17 cellular contexts compared by ENCODE assay signal in the genomic region with DNA sequence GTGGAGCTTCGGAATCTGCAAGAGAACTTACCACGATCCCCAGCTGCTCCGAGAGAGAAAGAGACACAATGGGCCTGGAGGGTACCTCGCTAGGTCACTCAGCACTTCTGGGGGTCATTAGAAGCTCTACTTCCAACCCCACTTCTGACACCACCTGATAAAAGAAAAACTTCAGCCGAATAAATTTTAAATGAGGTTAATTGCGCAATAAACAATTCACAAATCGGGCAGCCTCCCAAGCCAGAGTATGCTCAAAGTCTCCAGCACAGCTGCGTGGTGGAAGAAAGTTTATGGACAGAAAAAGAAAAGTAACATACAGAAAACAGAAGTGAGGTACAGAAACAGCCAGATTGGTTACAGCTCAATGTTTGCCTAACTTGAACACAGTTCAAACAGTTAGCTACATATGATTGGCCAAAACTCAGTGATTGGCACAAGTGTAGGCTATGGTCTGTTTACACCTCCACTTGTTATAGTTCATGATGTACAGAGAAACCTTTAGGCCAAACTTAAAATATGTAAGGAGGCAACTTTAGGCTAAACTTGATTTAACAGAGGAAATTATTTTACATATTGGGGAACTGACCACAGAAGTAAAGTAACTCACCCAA. TPM values are rescaled to one million over a fixed set of nuclear protein-coding genes. Genes with fewer than 3 reads are reported as not detected.
DNase-seq lines count a peak whose midpoint lies in the region; ATAC-seq, FAIRE-seq and TF ChIP-seq lines count a peak whose summit lies in the region.
"Had no signal": no experiment of that assay in that cellular context is flagged by ENCODE, and none has a peak within 500 bp of the region (broad histone marks: within the 10 kb centered on the region; RNA-seq: fewer than 3 reads in every experiment).

No MANE protein-coding gene starts in this region.

- no peaks in the 10 kb centered on the region for H3K36me3 Mint-ChIP-seq in activated CD4-positive, alpha-beta T cell treated with anti-CD3 and anti-CD28 coated beads for 36 hours (ENCODE audit: low read depth)

- H3K4me1 ChIP-seq in HCT116 (ENCODE audit: control insufficient read depth in 1 of 2, insufficient read depth in 2 of 2, low read length in 2 of 2) = no peaks in the 10 kb centered on the region
- peaks cover 8% of the 10 kb centered on the region for H3K4me1 ChIP-seq in GM12878 (ENCODE audit: control insufficient read depth, insufficient read depth, low read length)

- H3K4me3 Mint-ChIP-seq in activated CD4-positive, alpha-beta T cell treated with anti-CD3 and anti-CD28 coated beads for 36 hours = no peak overlapping the region
- H3K4me3 Mint-ChIP-seq: B cell; CD4-positive, alpha-beta T cell; H9 had no signal

- H3K4me2 ChIP-seq in HCT116 (ENCODE audit: low read length) = no peak overlapping the region
- no peak overlapping the region for H3K4me2 ChIP-seq in GM12878 (ENCODE audit: control insufficient read depth, insufficient read depth)

- H3K79me2 ChIP-seq in HCT116 (ENCODE audit: insufficient read depth, low read length) = no peaks in the 10 kb centered on the region
- H3K79me2 ChIP-seq in GM12878 (ENCODE audit: control insufficient read depth, insufficient read depth, low read length) = no peaks in the 10 kb centered on the region

- no peaks in the 10 kb centered on the region for H3K27me3 ChIP-seq in HCT116 (ENCODE audit: insufficient read depth, low read length)
- H3K27me3 ChIP-seq in GM12878 (replicated peaks in 1 of 2; ENCODE audit: control insufficient read depth in 2 of 2, insufficient read depth in 2 of 2, low read length in 1 of 2) = no peaks in the 10 kb centered on the region

- H3K27ac ChIP-seq in HCT116 (ENCODE audit: low read depth, low read length) (no peak overlapping the region), GM12878 (ENCODE audit: control insufficient read depth, insufficient read depth) (no peak overlapping the region), RWPE1 (no peak overlapping the region)
- H3K27ac ChIP-seq: GM23248, HL-60 had no signal

- H3K27me3 Mint-ChIP-seq in activated CD4-positive, alpha-beta T cell treated with anti-CD3 and anti-CD28 coated beads for 36 hours = peaks cover 23% of the 10 kb centered on the region

- no peak for FAIRE-seq in GM12878 (lab: Jason Lieb, UNC)
- FAIRE-seq: A204.1, GM18507 had no signal

- TF ChIP-seq CTCF in HCT116 (IDR thresholded peaks at IDR 0.05 in 2 of 3, conservative IDR thresholded peaks at IDR 0.05 in 1 of 3; ENCODE audit: borderline replicate concordance in 1 of 3, insufficient read depth in 1 of 3, low read depth in 2 of 3, low read length in 2 of 3) (no peak), GM12878 (IDR thresholded peaks at IDR 0.05 in 2 of 3, conservative IDR thresholded peaks at IDR 0.05 in 1 of 3; ENCODE audit: control insufficient read depth in 2 of 3, extremely low read depth in 1 of 3, insufficient read depth in 1 of 3, low read depth in 3 of 3, low read length in 3 of 3) (no peak), RWPE1 (conservative IDR thresholded peaks at IDR 0.05; ENCODE audit: low read depth) (no peak)

- POLR2A ChIA-PET in HCT116 (lab: Charles Lee) = no interaction called here
- POLR2A ChIA-PET in GM12878 (lab: Charles Lee) = interaction anchor here (0.8 to 1.3 kb wide), 5 partner anchors 9 to 60 kb away, joined by 3 to 4 read pairs (median 3); no protein-coding TSS in a partner anchor
- POLR2A ChIA-PET in RWPE1 (lab: Yijun Ruan, JAX; ENCODE audit: low non-redundant PET) = no interaction called here
- POLR2A ChIA-PET in activated CD4-positive, alpha-beta T cell treated with anti-CD3 and anti-CD28 coated beads for 36 hours (lab: Charles Lee) = interaction anchor here (0.8 kb wide), 1 partner anchor 51 kb away, joined by 4 read pairs; no protein-coding TSS in a partner anchor

- 96% methylated on average over 8 of the region's 8 CpGs for WGBS in GM12878 (ENCODE audit: insufficient coverage, insufficient replicate concordance, low lambda C conversion rate, missing lambda C conversion rate)

- ATAC-seq in HCT116 (no peak), GM12878 (no peak)
- no peak for ATAC-seq in activated CD4-positive, alpha-beta T cell treated with anti-CD3 and anti-CD28 coated beads for 36 hours

- H2AFZ ChIP-seq in HCT116 (ENCODE audit: low read depth, low read length, poor library complexity, severe bottlenecking) (no peak overlapping the region), GM12878 (ENCODE audit: control insufficient read depth, low read depth, low read length) (peak overlapping the region; percentile 35)
- H2AFZ ChIP-seq: GM23248 had no signal

- no peaks in the 10 kb centered on the region for H3K9me3 ChIP-seq in HCT116 (ENCODE audit: control insufficient read depth in 1 of 2, insufficient read depth in 1 of 2, low read depth in 1 of 2, low read length in 2 of 2)
- H3K9me3 ChIP-seq in GM12878 (replicated peaks; ENCODE audit: control insufficient read depth, insufficient read depth, low read length) = no peaks in the 10 kb centered on the region

- no peak for TF ChIP-seq EP300 in Ishikawa (IDR thresholded peaks at IDR 0.05; ENCODE audit: borderline replicate concordance)
- no peak for TF ChIP-seq EP300 in GM12878 (IDR thresholded peaks at IDR 0.05; ENCODE audit: borderline replicate concordance in 1 of 2, control insufficient read depth in 1 of 2, low read depth in 2 of 2, low read length in 2 of 2)

- SMC1A ChIA-PET in GM12878 (lab: Charles Lee; ENCODE audit: uncharacterized antibody, unreplicated experiment) = interaction anchor here (0.7 to 3.9 kb wide), 4 partner anchors 12 to 121 kb away, joined by 3 to 29 read pairs (median 4); no protein-coding TSS in a partner anchor

- H3K4me1 Mint-ChIP-seq in activated CD4-positive, alpha-beta T cell treated with anti-CD3 and anti-CD28 coated beads for 36 hours = no peaks in the 10 kb centered on the region

- CTCF ChIA-PET in HCT116 (lab: Charles Lee) = no interaction called here
- CTCF ChIA-PET in GM12878 (lab: Yijun Ruan, JAX) = interaction anchor here (0.6 to 4.6 kb wide), 7 partner anchors 13 to 301 kb away, joined by 3 to 50 read pairs (median 4); partner anchors contain the start of gene TAP2
- CTCF ChIA-PET in RWPE1 (lab: Yijun Ruan, JAX) = interaction anchor here (0.6 kb wide), 1 partner anchor 8 kb away, joined by 4 read pairs; no protein-coding TSS in a partner anchor
- CTCF ChIA-PET in activated CD4-positive, alpha-beta T cell treated with anti-CD3 and anti-CD28 coated beads for 36 hours (lab: Charles Lee) = interaction anchor here (0.6 to 3.2 kb wide), 5 partner anchors 8 to 260 kb away, joined by 3 to 17 read pairs (median 4); partner anchors contain the start of gene HLA-DPA1

- H3K9ac ChIP-seq in HCT116 (ENCODE audit: low read length) (no peak overlapping the region), GM12878 (ENCODE audit: control insufficient read depth, insufficient read depth, low read length) (no peak overlapping the region)
- H3K9ac ChIP-seq: GM23248 had no signal

- H4K20me1 ChIP-seq in HCT116 (ENCODE audit: insufficient read depth) = no peaks in the 10 kb centered on the region
- H4K20me1 ChIP-seq in GM12878 (ENCODE audit: control insufficient read depth, insufficient read depth) = no peaks in the 10 kb centered on the region

- intact Hi-C loops in HCT116 (cut with micrococcal nuclease) = no loop called here
- intact Hi-C loops in GM12878 (cut with micrococcal nuclease; ENCODE audit: unreplicated experiment) = no loop called here
- intact Hi-C loops in activated CD4-positive, alpha-beta T cell treated with anti-CD3 and anti-CD28 coated beads for 36 hours (cut with DNase I, micrococcal nuclease) = no loop called here

- H3K27ac Mint-ChIP-seq in activated CD4-positive, alpha-beta T cell treated with anti-CD3 and anti-CD28 coated beads for 36 hours = no peak overlapping the region
- H3K27ac Mint-ChIP-seq: B cell; CD4-positive, alpha-beta T cell; H9 had no signal

- H3K4me3 ChIP-seq in HCT116 (replicated peaks in 1 of 2; ENCODE audit: low read depth in 1 of 2, low read length in 2 of 2) = no peak overlapping the region
- H3K4me3 ChIP-seq in GM12878 = no peak overlapping the region
- H3K4me3 ChIP-seq: GM23248 had no signal

- TF ChIP-seq POLR2A in HCT116 (IDR thresholded peaks at IDR 0.05; ENCODE audit: borderline replicate concordance, extremely low read depth, insufficient read depth, insufficient read length) = no peak
- no peak for TF ChIP-seq POLR2A in GM12878 (IDR thresholded peaks at IDR 0.05; ENCODE audit: low read depth, low read length)

- no peaks in the 10 kb centered on the region for H3K9me2 ChIP-seq in HCT116 (ENCODE audit: insufficient read depth)

- H3K9me3 Mint-ChIP-seq in activated CD4-positive, alpha-beta T cell treated with anti-CD3 and anti-CD28 coated beads for 36 hours (ENCODE audit: low read depth) = no peaks in the 10 kb centered on the region
- H3K9me3 Mint-ChIP-seq: CD4-positive, alpha-beta T cell had no signal

- RAD21 ChIA-PET in HCT116 (lab: Charles Lee; ENCODE audit: low non-redundant PET in 1 of 2, low total read pairs in 2 of 2, uncharacterized antibody in 2 of 2, unreplicated experiment in 2 of 2) = no interaction called here
- RAD21 ChIA-PET in GM12878 (lab: Charles Lee; ENCODE audit: unreplicated experiment) = interaction anchor here (0.9 to 1.0 kb wide), 3 partner anchors 10 to 14 kb away, joined by 3 read pairs; no protein-coding TSS in a partner anchor

- no TSS peak for BruUV-seq in HCT116 (replicated peaks; lab: Mats Ljungman, UMichigan)
- BruUV-seq in GM12878 (replicated peaks; lab: Mats Ljungman, UMichigan) = no TSS peak

- no peak for TF ChIP-seq RAD21 in HCT116 (IDR thresholded peaks at IDR 0.05; ENCODE audit: low read depth)
- no peak for TF ChIP-seq RAD21 in Ishikawa (IDR thresholded peaks at IDR 0.05; ENCODE audit: low read depth)
- TF ChIP-seq RAD21 in GM12878 (IDR thresholded peaks at IDR 0.05; ENCODE audit: insufficient read depth, low read depth, low read length) = no peak

- in situ Hi-C loops in GM12878 (cut with MboI) = no loop called here

- DNase-seq in HCT116 (ENCODE audit: low read depth, low spot score) (no peak), GM12878 (ENCODE audit: low read depth, low spot score) (no peak), fibroblast of peridontal ligament (ENCODE audit: extremely low read depth) (peak; percentile 30), H4 (ENCODE audit: low spot score) (no peak), RWPE1 (ENCODE audit: low spot score) (no peak)
- DNase-seq in activated CD4-positive, alpha-beta T cell treated with anti-CD3 and anti-CD28 coated beads for 36 hours = no peak
- DNase-seq: C1 segment of cervical spinal cord; Calu3; CD4-positive, alpha-beta T cell; DMS 273 treated with DMSO at 0.1 percent for 48 hours; GM23248; H9 had no signal

- no peaks in the 10 kb centered on the region for H3K36me3 ChIP-seq in HCT116 (ENCODE audit: control insufficient read depth in 1 of 2, insufficient read depth in 2 of 2, low read length in 2 of 2)
- H3K36me3 ChIP-seq in GM12878 (ENCODE audit: control insufficient read depth in 2 of 2, insufficient read depth in 2 of 2, low read length in 1 of 2) = no peaks in the 10 kb centered on the region

RNA-seq across cellular contexts. Expression of gene COL11A2, which starts 52.6 kb away (rescaled TPM):
- total RNA-seq in HCT116 (2021; ENCODE audit: unreplicated experiment) (7.6 TPM), GM12878 (2014; rRNA removed) (0.22 and 0.23 TPM in 2 replicates), GM12878 (2014; rRNA removed; fragmentation: Illumina TruSeq; extraction: Trizol) (0.22 and 0.23 TPM in 2 replicates), GM12878 (2021) (0.51 and 0.53 TPM in 2 replicates)
- 3.8 and 4.1 TPM in 2 replicates for polyA plus RNA-seq in HCT116 (2012)
- total RNA-seq in GM12878 (2013; cell fraction: nucleolus; rRNA removed) = 1.8 and 1.9 TPM in 2 replicates
- polyA plus RNA-seq in GM12878 (2011; ENCODE audit: low read depth) = 0.25 TPM
- polyA plus RNA-seq in GM12878 (2011; rRNA removed) (0.42 and 0.83 TPM in 2 replicates), GM12878 (2014; fragmentation: Illumina TruSeq; extraction: Trizol) (0.09 and 0.44 TPM in 2 replicates), GM12878 (2014; fragmentation: Nextera tagmentation; extraction: Ambion mirVana) (under 1 TPM in 1 of 2 experiments, not detected in 1; 0.07 TPM), GM12878 (2014; rRNA removed) (0.72 and 0.76 TPM in 2 replicates), GM12878 (2016; fragmentation: Nextera tagmentation; extraction: Ambion mirVana) (under 1 TPM; 0.03 to 0.15 TPM)
- polyA plus RNA-seq in GM12878 (2011; cell fraction: cytosol; rRNA removed) = 0.36 and 0.57 TPM in 2 replicates
- 8.6 and 10.3 TPM in 2 replicates for polyA plus RNA-seq in GM12878 (2011; cell fraction: nucleus; rRNA removed)
- 0.70 and 0.73 TPM in 2 replicates for polyA plus RNA-seq in GM12878 (2012)
- 0.15 and 0.46 TPM in 2 replicates for polyA minus RNA-seq in GM12878 (2011; rRNA and poly(A)+ RNA removed)
- not detected in 2 replicates for polyA minus RNA-seq in GM12878 (2011; cell fraction: cytosol; rRNA and poly(A)+ RNA removed)
- 0.85 and 0.86 TPM in 2 replicates for polyA minus RNA-seq in GM12878 (2011; cell fraction: nucleus; rRNA and poly(A)+ RNA removed)
- total RNA-seq in H4 (2014; rRNA removed; shearing (Covaris generic)) = 0.10 and 0.39 TPM in 2 replicates
- total RNA-seq in activated CD4-positive, alpha-beta T cell treated with anti-CD3 and anti-CD28 coated beads for 36 hours = 1 to 10 TPM; 1.9 to 2.0 TPM

Comparison
In these comparisons a context has a peak if more than half of its experiments do, and no peak if none do; other contexts are left out.
1. POLR2A ChIA-PET loops: an anchor here in GM12878 (0.8 to 1.3 kb wide) and activated CD4-positive, alpha-beta T cell treated with anti-CD3 and anti-CD28 coated beads for 36 hours (0.8 kb wide); none called in HCT116 and RWPE1.